In genomic region chr2:63843791-63844190, GRCh38 we compare ENCODE assay signal across 9 cellular contexts. TPM values are rescaled to one million over a fixed set of nuclear protein-coding genes. Genes with fewer than 3 reads are reported as not detected.
DNase-seq lines count a peak whose midpoint lies in the region; ATAC-seq, FAIRE-seq and TF ChIP-seq lines count a peak whose summit lies in the region.
"Had no signal": no experiment of that assay in that cellular context is flagged by ENCODE, and none has a peak within 500 bp of the region (broad histone marks: within the 10 kb centered on the region; RNA-seq: fewer than 3 reads in every experiment).

No MANE protein-coding gene starts in this region.

- H3K4me2 ChIP-seq in A549, result peak overlapping the region; percentile 83; the same call in 2 of the 3 replicates

- peak overlapping the region; percentile 98 for H3K4me3 Mint-ChIP-seq in HFFc6
- H3K4me3 Mint-ChIP-seq in central memory CD8-positive, alpha-beta T cell, result peak overlapping the region; percentile 23
- peak overlapping the region; percentile 97 for H3K4me3 Mint-ChIP-seq in mesothelial cell of epicardium

- TF ChIP-seq POLR2A in A549 (IDR thresholded peaks at IDR 0.05; ENCODE audit: low read length) (no peak), upper lobe of left lung (IDR thresholded peaks at IDR 0.05) (no peak)

- DNase-seq in A549 (ENCODE audit: low read depth in 1 of 2, low spot score in 1 of 2) (no peak), HFFc6 (no peak), mesothelial cell of epicardium (ENCODE audit: low spot score in 2 of 2, unreplicated experiment in 2 of 2) (no peak), globus pallidus (ENCODE audit: low spot score) (no peak), upper lobe of left lung (no peak), RPMI8226 (no peak)
- no peak for DNase-seq in central memory CD8-positive, alpha-beta T cell (ENCODE audit: low spot score in 2 of 2)

- TF ChIP-seq CTCF in A549 (IDR thresholded peaks at IDR 0.05) (no peak), HFFc6 (IDR thresholded peaks at IDR 0.05) (no peak), mesothelial cell of epicardium (IDR thresholded peaks at IDR 0.05; ENCODE audit: unreplicated experiment) (no peak), upper lobe of left lung (IDR thresholded peaks at IDR 0.05) (no peak)

- POLR2A ChIA-PET in A549 (lab: Yijun Ruan, JAX), result interaction anchor here (5.7 kb wide), 1 partner anchor 145 kb away, joined by 103 read pairs; no protein-coding TSS in a partner anchor

- H3K4me1 ChIP-seq in A549 (peaks cover 20% of the 10 kb centered on the region; the same call in 2 of the 3 replicates), upper lobe of left lung (peaks cover 35 to 47% (median 46%) of the 10 kb centered on the region in 4 donors)

- FAIRE-seq in A549 (lab: Jason Lieb, UNC), result no peak

- H3K9me3 ChIP-seq in A549 (no peaks in the 10 kb centered on the region), upper lobe of left lung (no peaks in the 10 kb centered on the region)

- no peaks in the 10 kb centered on the region for H3K36me3 ChIP-seq in upper lobe of left lung

- H3K4me3 ChIP-seq in A549 (no peak overlapping the region), upper lobe of left lung (peak overlapping the region in 1 of 4 donors; percentile 66)

- CTCF ChIA-PET in A549 (lab: Yijun Ruan, JAX), result interaction anchor here (0.7 to 6.8 kb wide), 7 partner anchors 9 to 151 kb away, joined by 3 to 56 read pairs (median 7); no protein-coding TSS in a partner anchor

- H3K36me3 Mint-ChIP-seq in HFFc6 (ENCODE audit: low read depth), result peaks cover 47% of the 10 kb centered on the region
- H3K36me3 Mint-ChIP-seq in central memory CD8-positive, alpha-beta T cell (ENCODE audit: insufficient read depth), result peaks cover 24% of the 10 kb centered on the region
- peaks cover 2% of the 10 kb centered on the region for H3K36me3 Mint-ChIP-seq in mesothelial cell of epicardium

- no peaks in the 10 kb centered on the region for H3K27me3 ChIP-seq in upper lobe of left lung

- WGBS in A549 (ENCODE audit: missing lambda C conversion rate), result 87% methylated on average over 2 of the region's 2 CpGs
- WGBS in upper lobe of left lung, 2 donors, result 83 to 97% methylated on average over 2 of the region's 2 CpGs

- H3K9me3 Mint-ChIP-seq in HFFc6, result peaks cover 6% of the 10 kb centered on the region
- H3K9me3 Mint-ChIP-seq in central memory CD8-positive, alpha-beta T cell, result no peaks in the 10 kb centered on the region
- H3K9me3 Mint-ChIP-seq in mesothelial cell of epicardium, result no peaks in the 10 kb centered on the region

- no peak overlapping the region for H3K27ac ChIP-seq in A549
- H3K27ac ChIP-seq in upper lobe of left lung, result peak overlapping the region in 1 of 4 donors; percentile 12

- ATAC-seq in A549 (no peak), GM21447 (IDR thresholded peaks at IDR 0.05; ENCODE audit: unreplicated experiment) (no peak), upper lobe of left lung (ENCODE audit: low FRiP score in 2 of 2) (no peak)
- no peak for ATAC-seq in central memory CD8-positive, alpha-beta T cell (replicated peaks; ENCODE audit: extremely low read depth, poor library complexity, severe bottlenecking)
- ATAC-seq: activated naive CD4-positive, alpha-beta T cell treated with anti-CD3 and anti-CD28 coated beads, Interleukin-2, amount 50 U/mL, for 72 hours had no signal

- H3K27me3 Mint-ChIP-seq in HFFc6 (ENCODE audit: insufficient read depth) (peaks cover 4% of the 10 kb centered on the region), mesothelial cell of epicardium (ENCODE audit: low read depth) (no peaks in the 10 kb centered on the region)
- no peaks in the 10 kb centered on the region for H3K27me3 Mint-ChIP-seq in central memory CD8-positive, alpha-beta T cell

- peaks cover 71% of the 10 kb centered on the region for H3K4me1 Mint-ChIP-seq in HFFc6 (ENCODE audit: low read depth)
- H3K4me1 Mint-ChIP-seq in central memory CD8-positive, alpha-beta T cell, result peaks cover 65% of the 10 kb centered on the region
- H3K4me1 Mint-ChIP-seq in mesothelial cell of epicardium, result peaks cover 60% of the 10 kb centered on the region

- no peak for TF ChIP-seq RAD21 in A549 (conservative IDR thresholded peaks at IDR 0.05 in 1 of 2, IDR thresholded peaks at IDR 0.05 in 1 of 2)

- TF ChIP-seq EP300 in A549 (IDR thresholded peaks at IDR 0.05), result no peak
- TF ChIP-seq EP300 in upper lobe of left lung (IDR thresholded peaks at IDR 0.05), result no peak

- H3K27ac Mint-ChIP-seq in HFFc6 (peak overlapping the region; percentile 7; the same call in 1 of the 2 replicates), mesothelial cell of epicardium (peak overlapping the region; percentile 93)
- no peak overlapping the region for H3K27ac Mint-ChIP-seq in central memory CD8-positive, alpha-beta T cell (ENCODE audit: low read depth)
- H3K27ac Mint-ChIP-seq: activated naive CD4-positive, alpha-beta T cell treated with anti-CD3 and anti-CD28 coated beads, Interleukin-2, amount 50 U/mL, for 72 hours had no signal

TF ChIP-seq in A549, 52 proteins besides CTCF, POLR2A, EP300 and RAD21:
- TF ChIP-seq CBX8 (IDR thresholded peaks at IDR 0.05) (no peak), PHF8 (IDR thresholded peaks at IDR 0.05; ENCODE audit: borderline replicate concordance, low read depth) (no peak), ZSCAN20 (CRISPR knock-in tag; IDR thresholded peaks at IDR 0.05) (no peak), NPAS2 (CRISPR knock-in tag; IDR thresholded peaks at IDR 0.05; ENCODE audit: borderline replicate concordance) (no peak), E2F6 (IDR thresholded peaks at IDR 0.05; ENCODE audit: borderline replicate concordance, low read depth) (no peak), JUN (IDR thresholded peaks at IDR 0.05) (no peak), CHD2 (IDR thresholded peaks at IDR 0.05; ENCODE audit: low read length, partially characterized antibody) (no peak), CBX2 (IDR thresholded peaks at IDR 0.05; ENCODE audit: borderline replicate concordance, low read depth) (no peak), NFE2L2 (conservative IDR thresholded peaks at IDR 0.05; ENCODE audit: low read length) (no peak)

RNA-seq across cellular contexts. Expression of gene UGP2, which starts 2.1 kb away (rescaled TPM):
- 136 and 162 TPM in 2 replicates for polyA plus RNA-seq in A549 (2011; rRNA removed)
- 26.8 and 28.5 TPM in 2 replicates for polyA plus RNA-seq in A549 (2012; cell fraction: cytosol; rRNA removed)
- 7.4 and 13.8 TPM in 2 replicates for polyA plus RNA-seq in A549 (2012; cell fraction: nucleus; rRNA removed)
- polyA plus RNA-seq in A549 (2017; fragmentation: RNase III; extraction: RNeasy Plus Mini Kit Qiagen cat#74134 plus additional on column Dnase treatment), result 110 to 119 TPM (median 114 TPM) in 3 replicates
- polyA minus RNA-seq in A549 (2011; rRNA and poly(A)+ RNA removed), result 19.7 and 25.8 TPM in 2 replicates
- total RNA-seq in HFFc6 (2021; fragmentation: NEBNext Ultra II Directional; extraction: Animal tissue kit (Norgen Biotek cat#: 25700)), result 100 to 1,000 TPM; 150 to 199 (median 172) TPM
- total RNA-seq in mesothelial cell of epicardium, result 92.6 to 99.1 TPM (median 96.7 TPM) in 3 replicates
- total RNA-seq in upper lobe of left lung, result 100 to 1,000 TPM in 5 of 6 donors, 10 to 100 TPM in 1; 99.3 to 162 (median 115) TPM

Comparison
In these comparisons a context has a peak if more than half of its experiments do, and no peak if none do; other contexts are left out.
1. H3K4me3 Mint-ChIP-seq: peak in every context shown above with its lines; median percentile 98 in HFFc6; 97 in mesothelial cell of epicardium; 23 in central memory CD8-positive, alpha-beta T cell.